ENCODE assay signal across 16 cellular contexts in genomic region chr4:141081921-141082381, GRCh38. TPM values are rescaled to one million over a fixed set of nuclear protein-coding genes. Genes with fewer than 3 reads are reported as not detected.
DNase-seq lines count a peak whose midpoint lies in the region; ATAC-seq and TF ChIP-seq lines count a peak whose summit lies in the region.
"Had no signal": no experiment of that assay in that cellular context is flagged by ENCODE, and none has a peak within 500 bp of the region (broad histone marks: within the 10 kb centered on the region; RNA-seq: fewer than 3 reads in every experiment).

No MANE protein-coding gene starts in this region.

- no peaks in the 10 kb centered on the region for H4K20me1 ChIP-seq in SK-N-SH (ENCODE audit: insufficient read depth)

- TF ChIP-seq CTCF in 22Rv1 (IDR thresholded peaks at IDR 0.05): no peak
- TF ChIP-seq CTCF in SK-N-SH (IDR thresholded peaks at IDR 0.05): no peak

- no peaks in the 10 kb centered on the region for H3K36me3 ChIP-seq in SK-N-MC (ENCODE audit: insufficient read depth, low read length)
- H3K36me3 ChIP-seq in SK-N-SH (replicated peaks in 1 of 2; ENCODE audit: control insufficient read depth in 1 of 2, insufficient read depth in 2 of 2, low read length in 1 of 2): peaks cover 0 to 11% of the 10 kb centered on the region in 2 experiments
- H3K36me3 ChIP-seq: breast epithelium had no signal

- H3K4me2 ChIP-seq in SK-N-SH: no peak overlapping the region

- H3K4me3 ChIP-seq in SK-N-MC (peak overlapping the region; percentile 78), SK-N-SH (ENCODE audit: low read depth in 2 of 2, low read length in 1 of 2) (no peak overlapping the region)

- TF ChIP-seq EP300 in SK-N-SH (IDR thresholded peaks at IDR 0.05; ENCODE audit: borderline replicate concordance in 1 of 2, low read depth in 1 of 2, low read length in 1 of 2): no peak

- ATAC-seq in GM21447 (IDR thresholded peaks at IDR 0.05; ENCODE audit: unreplicated experiment) (no peak), HG02938 (IDR thresholded peaks at IDR 0.05; ENCODE audit: unreplicated experiment) (no peak)
- ATAC-seq: stimulated activated naive CD8-positive, alpha-beta T cell treated with anti-CD3 and anti-CD28 coated beads, Interleukin-15, amount 100 ng/mL, for 72 hours; WTC11 had no signal

- H3K79me2 ChIP-seq in SK-N-SH (ENCODE audit: insufficient read depth): peaks cover 82% of the 10 kb centered on the region

- CTCF ChIA-PET in SK-N-SH (lab: Yijun Ruan, JAX): interaction anchor here (0.5 to 2.4 kb wide), 3 partner anchors 9 to 181 kb away, joined by 3 to 8 read pairs (median 4); no protein-coding TSS in a partner anchor

- DNase-seq in NCI-H1417 (lab: John Stamatoyannopoulos, UW): peak; percentile 1 to 88 (median 39)
- peak; percentile 86 for DNase-seq in SK-N-MC (ENCODE audit: low read depth, low spot score)
- DNase-seq in left kidney (ENCODE audit: low read depth, low spot score): peak; percentile 12
- DNase-seq in SK-N-SH: no peak
- no peak for DNase-seq in NAMALWA (ENCODE audit: low spot score)
- DNase-seq: activated naive CD4-positive, alpha-beta T cell treated with anti-CD3 and anti-CD28 coated beads for 36 hours; effector CD8-positive, alpha-beta T cell; H7; NCI-H2029 treated with DMSO at 0.1 percent for 48 hours; small intestine; stimulated activated naive CD8-positive, alpha-beta T cell treated with anti-CD3 and anti-CD28 coated beads, Interleukin-15, amount 100 ng/mL, for 72 hours had no signal

- H3K9me3 ChIP-seq in SK-N-MC (ENCODE audit: low read depth, low read length) (no peaks in the 10 kb centered on the region), SK-N-SH (no peaks in the 10 kb centered on the region)
- H3K9me3 ChIP-seq: breast epithelium had no signal

- H3K4me1 ChIP-seq in SK-N-SH (ENCODE audit: control insufficient read depth in 1 of 2, insufficient read depth in 2 of 2, low read depth in 1 of 2, low read length in 1 of 2): peaks cover 0 to 25% of the 10 kb centered on the region in 2 experiments; a peak in 2 of 4 replicates
- H3K4me1 ChIP-seq: breast epithelium had no signal

- no peak for TF ChIP-seq RAD21 in SK-N-SH (IDR thresholded peaks at IDR 0.05; ENCODE audit: low read length)

- POLR2A ChIA-PET in SK-N-SH (lab: Yijun Ruan, JAX): interaction anchor here (1.5 kb wide), 1 partner anchor 10 kb away, joined by 4 read pairs; no protein-coding TSS in a partner anchor

- no peak overlapping the region for H2AFZ ChIP-seq in SK-N-SH (ENCODE audit: low read depth)

- H3K27ac ChIP-seq in 22Rv1: peak overlapping the region; percentile 41
- peak overlapping the region; percentile 98 for H3K27ac ChIP-seq in SK-N-MC
- peak overlapping the region in 1 of 2 experiments; percentile 28; a peak in 1 of 4 replicates for H3K27ac ChIP-seq in SK-N-SH (ENCODE audit: low read depth in 2 of 2, low read length in 1 of 2)
- H3K27ac ChIP-seq: breast epithelium had no signal

- no peaks in the 10 kb centered on the region for H3F3A ChIP-seq in SK-N-SH (replicated peaks; ENCODE audit: insufficient read depth)

- no peaks in the 10 kb centered on the region for H3K27me3 ChIP-seq in SK-N-SH (ENCODE audit: insufficient read depth)
- H3K27me3 ChIP-seq: breast epithelium had no signal

- peak overlapping the region; percentile 73 for H3K9ac ChIP-seq in SK-N-MC (ENCODE audit: insufficient read length)
- no peak overlapping the region for H3K9ac ChIP-seq in SK-N-SH

- 84% methylated on average over 9 of the region's 9 CpGs for WGBS in SK-N-SH (ENCODE audit: low lambda C conversion rate)

- no peaks in the 10 kb centered on the region for H3K9me2 ChIP-seq in SK-N-SH

TF ChIP-seq in SK-N-SH, 30 proteins besides CTCF, POLR2A, EP300 and RAD21:
- TF ChIP-seq SMC3 (IDR thresholded peaks at IDR 0.05; ENCODE audit: low read depth, low read length) (no peak), YY1 (IDR thresholded peaks at IDR 0.05; ENCODE audit: low read depth) (no peak), EZH2phosphoT487 (IDR thresholded peaks at IDR 0.05; ENCODE audit: borderline replicate concordance, low read depth) (no peak), RFX5 (IDR thresholded peaks at IDR 0.05; ENCODE audit: low read length) (no peak), TEAD4 (IDR thresholded peaks at IDR 0.05; ENCODE audit: borderline replicate concordance, insufficient read depth) (no peak), JUND (IDR thresholded peaks at IDR 0.05) (no peak), FOSL2 (IDR thresholded peaks at IDR 0.05; ENCODE audit: borderline replicate concordance, low read depth) (no peak), ELF1 (IDR thresholded peaks at IDR 0.05) (no peak), RCOR1 (IDR thresholded peaks at IDR 0.05; ENCODE audit: low read length) (no peak), NFIC (IDR thresholded peaks at IDR 0.05; ENCODE audit: borderline replicate concordance) (no peak), NRF1 (IDR thresholded peaks at IDR 0.05; ENCODE audit: low read depth, low read length) (no peak)
- TF ChIP-seq, protein P1, sequence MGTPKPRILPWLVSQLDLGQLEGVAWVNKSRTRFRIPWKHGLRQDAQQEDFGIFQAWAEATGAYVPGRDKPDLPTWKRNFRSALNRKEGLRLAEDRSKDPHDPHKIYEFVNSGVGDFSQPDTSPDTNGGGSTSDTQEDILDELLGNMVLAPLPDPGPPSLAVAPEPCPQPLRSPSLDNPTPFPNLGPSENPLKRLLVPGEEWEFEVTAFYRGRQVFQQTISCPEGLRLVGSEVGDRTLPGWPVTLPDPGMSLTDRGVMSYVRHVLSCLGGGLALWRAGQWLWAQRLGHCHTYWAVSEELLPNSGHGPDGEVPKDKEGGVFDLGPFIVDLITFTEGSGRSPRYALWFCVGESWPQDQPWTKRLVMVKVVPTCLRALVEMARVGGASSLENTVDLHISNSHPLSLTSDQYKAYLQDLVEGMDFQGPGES (IDR thresholded peaks at IDR 0.05; ENCODE audit: low read depth, low read length): no peak
- TF ChIP-seq, protein P2, sequence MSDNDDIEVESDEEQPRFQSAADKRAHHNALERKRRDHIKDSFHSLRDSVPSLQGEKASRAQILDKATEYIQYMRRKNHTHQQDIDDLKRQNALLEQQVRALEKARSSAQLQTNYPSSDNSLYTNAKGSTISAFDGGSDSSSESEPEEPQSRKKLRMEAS (IDR thresholded peaks at IDR 0.05; ENCODE audit: low read depth): no peak

RNA-seq across cellular contexts. Expression of gene RNF150, which starts 51.3 kb away (rescaled TPM):
- polyA plus RNA-seq in SK-N-SH (2012; rRNA removed): 5.8 and 8.8 TPM in 2 replicates
- polyA plus RNA-seq in SK-N-SH (2012; cell fraction: cytosol; rRNA removed): 7.7 and 8.0 TPM in 2 replicates
- 17.7 and 23.3 TPM in 2 replicates for polyA plus RNA-seq in SK-N-SH (2012; cell fraction: nucleus; rRNA removed)

Comparison
In these comparisons a context has a peak if more than half of its experiments do, and no peak if none do; other contexts are left out.
1. DNase-seq: peak in NCI-H1417 (3 of 3), SK-N-MC (single experiment) and left kidney (single experiment); none in SK-N-SH (single experiment) and NAMALWA (single experiment).